ENCODE assay signal across 8 cellular contexts in the genomic region with DNA sequence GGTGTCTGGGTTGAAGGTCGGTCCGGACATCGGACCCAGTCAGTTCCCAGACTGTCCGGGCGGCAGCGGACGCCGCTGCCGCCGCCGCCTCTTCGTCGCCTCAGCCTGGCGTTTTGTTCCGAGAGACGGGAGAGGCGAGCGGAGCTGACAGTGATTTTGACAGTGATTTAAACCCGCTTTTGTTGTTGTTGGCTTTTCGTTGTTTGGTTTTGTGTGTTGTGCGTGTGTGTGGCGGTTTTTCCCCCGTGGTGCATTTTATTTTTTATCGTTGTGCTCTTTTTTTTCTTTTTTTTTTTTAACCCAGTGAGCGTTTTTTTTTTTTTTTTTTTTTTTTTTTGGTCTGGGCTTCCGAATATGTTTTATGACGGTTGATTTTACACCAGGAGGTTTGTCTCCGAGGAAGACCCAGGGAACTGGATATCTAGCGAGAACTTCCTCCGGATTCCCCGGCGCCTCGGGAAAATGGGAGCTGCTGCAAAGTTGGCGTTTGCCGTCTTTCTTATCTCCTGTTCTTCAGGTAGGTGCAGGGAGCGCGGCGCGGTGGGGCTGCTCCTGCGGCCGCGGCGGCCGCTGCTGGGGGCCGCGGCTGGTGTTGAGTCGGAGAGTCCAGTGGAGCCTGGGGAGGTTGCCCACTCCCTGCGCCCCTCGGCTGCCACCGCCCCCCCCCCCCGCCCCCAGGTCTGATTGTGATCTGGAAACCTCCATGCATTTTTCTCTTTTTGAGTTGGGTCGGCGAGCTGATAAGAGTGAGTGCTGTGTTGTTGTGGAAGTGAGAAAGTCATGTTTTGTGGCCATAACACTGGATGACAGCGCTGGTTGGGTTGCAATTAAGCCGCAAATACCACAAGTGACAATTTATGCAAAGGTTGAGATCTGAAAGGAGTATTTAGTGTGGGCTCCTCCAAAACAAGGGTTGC. TPM values are rescaled to one million over a fixed set of nuclear protein-coding genes. Genes with fewer than 3 reads are reported as not detected.
DNase-seq lines count a peak whose midpoint lies in the region; ATAC-seq and TF ChIP-seq lines count a peak whose summit lies in the region.

A gene (plus strand): TSS at position 339 of the 917 bp plus-strand sequence. CDS start 124 bp downstream, at position 463.

- H3K27me3 ChIP-seq in lung (ENCODE audit: control insufficient read depth, insufficient read depth), result no peaks in the 10 kb centered on the region

- H3K4me3 ChIP-seq in lung, result peak within 1 kb of the TSS; percentile 91

- no peak for TF ChIP-seq CTCF in lung (IDR thresholded peaks at IDR 0.05; ENCODE audit: control extremely low read depth, extremely low read depth)

- WGBS in lung, 2 donors, result 0% methylated on average over 54 to 55 of the region's 55 CpGs

- peaks cover 0 to 17% of the 10 kb centered on the region in 2 donors for H3K4me1 ChIP-seq in lung (ENCODE audit: control insufficient read depth in 2 of 2, insufficient read depth in 2 of 2, low read length in 2 of 2)

- DNase-seq in NCI-H82 (lab: John Stamatoyannopoulos, UW), result peak; percentile 82
- no peak for DNase-seq in NCI-H82 treated with DMSO at 0.1 percent for 48 hours (lab: John Stamatoyannopoulos, UW; ENCODE audit: unreplicated experiment)
- peak; percentile 58 for DNase-seq in NCI-H2029 treated with DMSO at 0.1 percent for 48 hours (lab: John Stamatoyannopoulos, UW)
- peak; percentile 25 for DNase-seq in activated CD4-positive, alpha-beta T cell treated with anti-CD3 and anti-CD28 coated beads, Interleukin-2, amount 50 U/mL, for 1 hour
- peak; percentile 63 for DNase-seq in ecto neural progenitor cell (ENCODE audit: low spot score)
- peak; percentile 41 for DNase-seq in lung (ENCODE audit: low spot score)
- DNase-seq in stimulated activated CD4-positive, alpha-beta T cell treated with anti-CD3 and anti-CD28 coated beads, TNF-alpha, amount 100 ng/mL, for 48 hours (ENCODE audit: low read depth in 3 of 3), result peak; percentile 18 to 43 (median 21)

- peak; percentile 40 for ATAC-seq in HG02840 (IDR thresholded peaks at IDR 0.05; ENCODE audit: low FRiP score, unreplicated experiment)
- ATAC-seq in lung (ENCODE audit: insufficient read depth, low FRiP score), result peak; percentile 2

- no peaks in the 10 kb centered on the region for H3K36me3 ChIP-seq in lung (ENCODE audit: control insufficient read depth in 2 of 2, insufficient read depth in 2 of 2, low read length in 2 of 2)

- H3K27ac ChIP-seq in lung (ENCODE audit: low read depth in 1 of 2, low read length in 1 of 2), result peak within 1 kb of the TSS; percentile 97 to 98

- H3K9me3 ChIP-seq in lung (ENCODE audit: control insufficient read depth in 2 of 2, insufficient read depth in 1 of 2, low read length in 1 of 2), result no peaks in the 10 kb centered on the region

RNA-seq across cellular contexts. Expression of the gene that starts here (rescaled TPM):
- 10 to 100 TPM; 16.0 to 56.5 TPM for total RNA-seq in lung
- polyA plus RNA-seq in lung, result 1 to 10 TPM; 4.0 to 5.8 TPM
